ENCODE assay signal across 32 cellular contexts in the genomic region with DNA sequence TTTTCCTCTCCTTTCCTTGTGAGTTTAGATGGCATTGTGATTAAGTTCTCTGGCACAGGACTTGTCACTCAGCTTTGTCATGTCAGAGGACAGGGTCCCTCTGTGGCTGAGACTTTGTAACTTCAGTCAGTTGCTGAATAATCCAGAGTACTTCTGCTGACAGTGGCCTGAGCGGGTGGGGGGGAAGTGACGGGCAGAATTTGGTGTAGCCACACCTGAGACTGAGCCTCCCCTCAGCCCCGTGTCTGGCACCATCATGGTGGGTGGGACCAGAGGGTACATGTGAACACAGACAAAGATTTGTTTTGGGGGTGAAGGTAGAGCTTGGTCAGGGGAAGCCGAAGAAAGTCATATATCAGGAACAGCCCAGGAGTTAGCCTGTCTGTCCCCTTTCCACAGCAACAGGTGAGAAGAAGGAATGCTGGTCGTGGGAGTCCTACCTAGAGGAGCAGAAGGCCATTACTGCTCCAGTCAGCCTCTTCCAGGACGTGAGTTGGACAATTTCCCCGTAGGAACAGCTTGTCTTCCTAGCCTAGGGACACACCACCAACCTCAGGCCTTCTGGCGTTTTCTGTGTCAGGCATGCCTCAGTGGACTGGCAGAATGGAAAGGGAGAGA. TPM values are rescaled to one million over a fixed set of nuclear protein-coding genes. Genes with fewer than 3 reads are reported as not detected.
"Had no signal": no experiment of that assay in that cellular context is flagged by ENCODE, and none has a peak within 500 bp of the region (broad histone marks: within the 10 kb centered on the region; RNA-seq: fewer than 3 reads in every experiment).

No MANE protein-coding gene starts in this region.

- ATAC-seq: activated CD4-positive, CD25-positive, alpha-beta regulatory T cell treated with anti-CD3 and anti-CD28 coated beads, Interleukin-2, amount 50 U/mL, for 24 hours; body of pancreas; heart right ventricle; left ventricle myocardium superior; mucosa of descending colon; natural killer cell treated with Interleukin-12 subunit alpha and Interleukin-12 subunit beta and Interleukin-15 and Interleukin-18, amount 100 ng/mL, for 72 hours; psoas muscle had no signal

- DNase-seq: activated CD4-positive, alpha-beta memory T cell treated with anti-CD3 and anti-CD28 coated beads for 36 hours; activated CD4-positive, alpha-beta T cell treated with anti-CD3 and anti-CD28 coated beads for 48 hours; activated CD8-positive, alpha-beta memory T cell treated with anti-CD3 and anti-CD28 coated beads, Interleukin-2, amount 50 U/mL, for 4 hours; activated effector memory CD4-positive, alpha-beta T cell treated with anti-CD3 and anti-CD28 coated beads, Interleukin-2, amount 50 U/mL, for 16 hours; activated naive CD4-positive, alpha-beta T cell treated with anti-CD3 and anti-CD28 coated beads for 36 hours; activated naive CD8-positive, alpha-beta T cell treated with anti-CD3 and anti-CD28 coated beads for 36 hours; activated T-cell treated with anti-CD3 and anti-CD28 coated beads, Interleukin-2, amount 50 U/mL, for 1 hour; adrenal gland; aorta; esophagus squamous epithelium; foreskin melanocyte; heart right ventricle; left ventricle myocardium superior; mucosa of descending colon; ovary; psoas muscle; stimulated activated CD4-positive, alpha-beta T cell treated with anti-CD3 and anti-CD28 coated beads, Interleukin-2, amount 100 ng/mL, for 24 hours; stimulated activated naive CD4-positive, alpha-beta T cell; T-helper 9 cell; WERI-Rb-1 had no signal

- H3K4me3 ChIP-seq: adrenal gland, body of pancreas, esophagus squamous epithelium, heart right ventricle, mucosa of descending colon, ovary, psoas muscle, smooth muscle cell, tibial nerve had no signal

- H3K4me2 ChIP-seq: smooth muscle cell had no signal

- H3K4me1 ChIP-seq: body of pancreas, esophagus squamous epithelium, heart right ventricle, psoas muscle, tibial nerve had no signal

- H3K27me3 Mint-ChIP-seq: activated CD4-positive, alpha-beta memory T cell treated with anti-CD3 and anti-CD28 coated beads for 36 hours; activated naive CD8-positive, alpha-beta T cell treated with anti-CD3 and anti-CD28 coated beads for 36 hours; dendritic cell treated with granulocyte-macrophage colony-stimulating factor and Interleukin-4, amounts not matched to agents 40 ng/mL and 50 ng/mL, for 4 days had no signal

- H3K36me3 Mint-ChIP-seq: activated CD4-positive, alpha-beta memory T cell treated with anti-CD3 and anti-CD28 coated beads for 36 hours; natural killer cell treated with Interleukin-12 subunit alpha and Interleukin-12 subunit beta and Interleukin-15 and Interleukin-18, amount 100 ng/mL, for 72 hours had no signal

- H3K36me3 ChIP-seq: adrenal gland, heart right ventricle, neutrophil, ovary, WERI-Rb-1 had no signal

- H3K4me1 Mint-ChIP-seq: activated naive CD8-positive, alpha-beta T cell treated with anti-CD3 and anti-CD28 coated beads for 36 hours had no signal

- H3K4me3 Mint-ChIP-seq: activated CD4-positive, alpha-beta memory T cell treated with anti-CD3 and anti-CD28 coated beads for 36 hours; activated naive CD4-positive, alpha-beta T cell treated with anti-CD3 and anti-CD28 coated beads for 36 hours; activated naive CD8-positive, alpha-beta T cell treated with anti-CD3 and anti-CD28 coated beads for 36 hours; activated T-helper 1 cell treated with anti-CD3 and anti-CD28 coated beads, Interleukin-12 subunit alpha, Interleukin-12 subunit beta, Interleukin-2, Interleukin-4 antibody, amounts not matched to agents 30 ng/mL and 10 ng/mL and 1 ng/mL, durations not matched to agents 14 hours and 24 hours and 36 hours; dendritic cell treated with granulocyte-macrophage colony-stimulating factor and Interleukin-4, amounts not matched to agents 40 ng/mL and 50 ng/mL, for 4 days; natural killer cell treated with Interleukin-12 subunit alpha and Interleukin-12 subunit beta and Interleukin-15 and Interleukin-18, amount 100 ng/mL, for 72 hours had no signal

- H3K9me3 ChIP-seq: adrenal gland, body of pancreas, esophagus squamous epithelium, mucosa of descending colon, neutrophil, ovary, psoas muscle had no signal

- H3K27ac Mint-ChIP-seq: activated CD4-positive, alpha-beta memory T cell treated with anti-CD3 and anti-CD28 coated beads for 36 hours; activated naive CD4-positive, alpha-beta T cell treated with anti-CD3 and anti-CD28 coated beads for 36 hours; activated naive CD8-positive, alpha-beta T cell treated with anti-CD3 and anti-CD28 coated beads for 36 hours; activated T-helper 1 cell treated with anti-CD3 and anti-CD28 coated beads, Interleukin-12 subunit alpha, Interleukin-12 subunit beta, Interleukin-2, Interleukin-4 antibody, amounts not matched to agents 30 ng/mL and 10 ng/mL and 1 ng/mL, durations not matched to agents 14 hours and 24 hours and 36 hours; dendritic cell treated with granulocyte-macrophage colony-stimulating factor and Interleukin-4, amounts not matched to agents 40 ng/mL and 50 ng/mL, for 4 days; natural killer cell treated with Interleukin-12 subunit alpha and Interleukin-12 subunit beta and Interleukin-15 and Interleukin-18, amount 100 ng/mL, for 72 hours had no signal

- H3K9me3 Mint-ChIP-seq: activated naive CD4-positive, alpha-beta T cell treated with anti-CD3 and anti-CD28 coated beads for 36 hours; activated naive CD8-positive, alpha-beta T cell treated with anti-CD3 and anti-CD28 coated beads for 36 hours; dendritic cell treated with granulocyte-macrophage colony-stimulating factor and Interleukin-4, amounts not matched to agents 40 ng/mL and 50 ng/mL, for 4 days; natural killer cell treated with Interleukin-12 subunit alpha and Interleukin-12 subunit beta and Interleukin-15 and Interleukin-18, amount 100 ng/mL, for 72 hours had no signal

- H3K27me3 ChIP-seq: adrenal gland, body of pancreas, esophagus squamous epithelium, heart right ventricle, neutrophil, ovary, tibial nerve had no signal

- H3K27ac ChIP-seq: adrenal gland, body of pancreas, epithelial cell of prostate, esophagus squamous epithelium, heart right ventricle, neutrophil, ovary, psoas muscle, tibial nerve, WERI-Rb-1 had no signal

RNA-seq across cellular contexts. Expression of a gene that starts 30.5 kb away (rescaled TPM):
- total RNA-seq: activated T-helper 1 cell treated with anti-CD3 and anti-CD28 coated beads, Interleukin-12 subunit alpha, Interleukin-12 subunit beta, Interleukin-2, Interleukin-4 antibody, amounts not matched to agents 30 ng/mL and 10 ng/mL and 1 ng/mL, durations not matched to agents 14 hours and 24 hours and 36 hours; glomerular endothelial cell; lung microvascular endothelial cell; T-helper 1 cell treated with Interleukin-12 subunit alpha and Interleukin-12 subunit beta and Interleukin-4 antibody, amounts not matched to agents 30 ng/mL and 1 ng/mL, for 36 hours had no signal
